Comparison of ENCODE assay signal across 18 cellular contexts in genomic region chr13:44796597-44797517, GRCh38.
DNase-seq lines count a peak whose midpoint lies in the region; ATAC-seq and TF ChIP-seq lines count a peak whose summit lies in the region.
"Had no signal": no experiment of that assay in that cellular context is flagged by ENCODE, and none has a peak within 500 bp of the region (broad histone marks: within the 10 kb centered on the region; RNA-seq: fewer than 3 reads in every experiment).

No MANE protein-coding gene starts in this region.

- H3K27me3 ChIP-seq in ascending aorta (no peaks in the 10 kb centered on the region), neural progenitor cell (no peaks in the 10 kb centered on the region), right lobe of liver (no peaks in the 10 kb centered on the region)
- H3K27me3 ChIP-seq: neutrophil had no signal

- H3K4me3 Mint-ChIP-seq in neural progenitor cell: no peak overlapping the region
- H3K4me3 Mint-ChIP-seq: activated CD4-positive, alpha-beta T cell treated with anti-CD3 and anti-CD28 coated beads for 36 hours; activated naive CD8-positive, alpha-beta T cell treated with anti-CD3 and anti-CD28 coated beads for 36 hours; central memory CD8-positive, alpha-beta T cell; T-helper 1 cell treated with Interleukin-12 subunit alpha and Interleukin-12 subunit beta and Interleukin-4 antibody, amounts not matched to agents 30 μg/mL and 1 μg/mL, for 36 hours had no signal

- no peak for ATAC-seq in GM18870 (IDR thresholded peaks at IDR 0.05; ENCODE audit: unreplicated experiment)
- ATAC-seq in right lobe of liver: no peak
- ATAC-seq in HG03457 (IDR thresholded peaks at IDR 0.05; ENCODE audit: unreplicated experiment): no peak
- ATAC-seq: activated CD4-positive, alpha-beta T cell treated with anti-CD3 and anti-CD28 coated beads for 36 hours had no signal

- no peak overlapping the region for H2AFZ ChIP-seq in neural progenitor cell (replicated peaks)

- H3K79me2 ChIP-seq in neural progenitor cell (ENCODE audit: low read depth): no peaks in the 10 kb centered on the region

- TF ChIP-seq CTCF in NB4 (IDR thresholded peaks at IDR 0.05; ENCODE audit: low read depth, low read length) (no peak), ascending aorta (IDR thresholded peaks at IDR 0.05) (no peak), neural progenitor cell (IDR thresholded peaks at IDR 0.05) (no peak), right lobe of liver (IDR thresholded peaks at IDR 0.05) (no peak)

- H3K4me3 ChIP-seq in NB4 (ENCODE audit: low read depth, low read length) (no peak overlapping the region), ascending aorta (no peak overlapping the region), neural progenitor cell (no peak overlapping the region), right lobe of liver (no peak overlapping the region)

- no peak for TF ChIP-seq POLR2A in NB4 (IDR thresholded peaks at IDR 0.05; ENCODE audit: extremely low read depth, insufficient read length)
- TF ChIP-seq POLR2A in right lobe of liver (IDR thresholded peaks at IDR 0.05): no peak

- peaks cover 5% of the 10 kb centered on the region for H3K27me3 Mint-ChIP-seq in neural progenitor cell (ENCODE audit: insufficient read depth, low read depth)
- H3K27me3 Mint-ChIP-seq: activated CD4-positive, alpha-beta T cell treated with anti-CD3 and anti-CD28 coated beads for 36 hours; activated naive CD8-positive, alpha-beta T cell treated with anti-CD3 and anti-CD28 coated beads for 36 hours; central memory CD8-positive, alpha-beta T cell had no signal

- H3K4me1 Mint-ChIP-seq in neural progenitor cell: peaks cover 6% of the 10 kb centered on the region
- H3K4me1 Mint-ChIP-seq: activated CD4-positive, alpha-beta T cell treated with anti-CD3 and anti-CD28 coated beads for 36 hours; activated naive CD8-positive, alpha-beta T cell treated with anti-CD3 and anti-CD28 coated beads for 36 hours; central memory CD8-positive, alpha-beta T cell had no signal

- no peaks in the 10 kb centered on the region for H4K20me1 ChIP-seq in neural progenitor cell (ENCODE audit: low read depth)

- H3K27ac Mint-ChIP-seq in neural progenitor cell: no peak overlapping the region
- H3K27ac Mint-ChIP-seq: activated CD4-positive, alpha-beta T cell treated with anti-CD3 and anti-CD28 coated beads for 36 hours; activated naive CD8-positive, alpha-beta T cell treated with anti-CD3 and anti-CD28 coated beads for 36 hours; T-helper 1 cell treated with Interleukin-12 subunit alpha and Interleukin-12 subunit beta and Interleukin-4 antibody, amounts not matched to agents 30 μg/mL and 1 μg/mL, for 36 hours had no signal

- H3K27ac ChIP-seq in ascending aorta (peak overlapping the region; percentile 24 to 26), neural progenitor cell (no peak overlapping the region), right lobe of liver (no peak overlapping the region)
- H3K27ac ChIP-seq: neutrophil, RWPE1 had no signal

- 48% methylated on average over 5 of the region's 5 CpGs for WGBS in right lobe of liver (ENCODE audit: insufficient coverage, low coverage, low lambda C conversion rate, missing lambda C conversion rate)

- peaks cover 2% of the 10 kb centered on the region for H3K9me3 Mint-ChIP-seq in neural progenitor cell
- H3K9me3 Mint-ChIP-seq: central memory CD8-positive, alpha-beta T cell; T-helper 1 cell treated with Interleukin-12 subunit alpha and Interleukin-12 subunit beta and Interleukin-4 antibody, amounts not matched to agents 30 μg/mL and 1 μg/mL, for 36 hours had no signal

- intact Hi-C loops in ascending aorta (cut with DNase I) (no loop called here), right lobe of liver (cut with DNase I) (no loop called here)

- H3K9ac ChIP-seq in neural progenitor cell: no peak overlapping the region

- H3K4me1 ChIP-seq in ascending aorta (no peaks in the 10 kb centered on the region), neural progenitor cell (peaks cover 17% of the 10 kb centered on the region), right lobe of liver (no peaks in the 10 kb centered on the region)

- H3K9me3 ChIP-seq in ascending aorta: no peaks in the 10 kb centered on the region
- H3K9me3 ChIP-seq in neural progenitor cell (ENCODE audit: low read depth): no peaks in the 10 kb centered on the region
- no peaks in the 10 kb centered on the region for H3K9me3 ChIP-seq in right lobe of liver
- H3K9me3 ChIP-seq: neutrophil had no signal

- H3F3A ChIP-seq in neural progenitor cell (ENCODE audit: low read depth): peaks cover 10% of the 10 kb centered on the region

- H3K36me3 Mint-ChIP-seq in neural progenitor cell: no peaks in the 10 kb centered on the region
- H3K36me3 Mint-ChIP-seq: activated naive CD8-positive, alpha-beta T cell treated with anti-CD3 and anti-CD28 coated beads for 36 hours had no signal

- H3K36me3 ChIP-seq in ascending aorta (no peaks in the 10 kb centered on the region), neural progenitor cell (no peaks in the 10 kb centered on the region), right lobe of liver (no peaks in the 10 kb centered on the region)
- H3K36me3 ChIP-seq: neutrophil had no signal

- H3K4me2 ChIP-seq in neural progenitor cell: peak overlapping the region; percentile 29

- DNase-seq in COR-L47 (lab: John Stamatoyannopoulos, UW) (peak; percentile 61), NB4 (ENCODE audit: low read depth) (peak; percentile 9), ascending aorta (ENCODE audit: low spot score in 2 of 2) (no peak), neural progenitor cell (ENCODE audit: low spot score) (no peak), midbrain (lab: John Stamatoyannopoulos, UW) (no peak), right lobe of liver (no peak)
- DNase-seq: activated CD4-positive, alpha-beta T cell treated with anti-CD3 and anti-CD28 coated beads for 36 hours; activated naive CD8-positive, alpha-beta T cell treated with anti-CD3 and anti-CD28 coated beads for 36 hours; DND-41; mesenchymal stem cell; NCI-H510A treated with DMSO at 0.1 percent for 48 hours; stimulated activated naive CD4-positive, alpha-beta T cell had no signal

Comparison
In these comparisons a context has a peak if more than half of its experiments do, and no peak if none do; other contexts are left out.
1. DNase-seq: peak in COR-L47 (single experiment) and NB4 (single experiment); none in ascending aorta (0 of 2), neural progenitor cell (single experiment), midbrain (single experiment) and right lobe of liver (0 of 3).
2. H3K27ac ChIP-seq: peak in ascending aorta (2 of 2); none in neural progenitor cell (single experiment) and right lobe of liver (0 of 3).